1 cellular context compared by ENCODE assay signal in the genomic region with DNA sequence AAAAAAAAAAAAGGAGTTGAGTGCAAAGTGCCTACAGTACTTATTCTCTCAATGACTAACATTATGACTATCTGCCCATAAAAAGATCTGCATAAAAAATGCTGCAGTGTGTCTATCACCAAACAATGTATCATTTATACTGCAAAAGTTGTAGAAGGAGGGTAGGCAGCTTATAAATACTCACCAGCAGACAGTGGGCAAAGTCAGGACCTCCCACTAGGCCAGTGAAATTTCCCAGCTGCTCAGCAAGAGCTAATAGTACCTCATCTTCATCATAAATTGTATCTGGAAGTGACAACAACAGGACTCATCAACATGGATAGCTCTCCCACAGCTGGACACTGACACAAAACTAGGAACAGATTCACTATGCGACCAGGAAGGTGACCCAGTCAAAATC.
TF ChIP-seq lines count a peak whose summit lies in the region.

No MANE protein-coding gene starts in this region.

TF ChIP-seq in H1, 55 proteins besides CTCF, POLR2A, EP300 and RAD21 (continued from another document):
- TF ChIP-seq PHF8 (conservative IDR thresholded peaks at IDR 0.05; ENCODE audit: low read depth, low read length) (no peak), SIRT6 (IDR thresholded peaks at IDR 0.05; ENCODE audit: low read length) (no peak)
